10 cellular contexts compared by ENCODE assay signal in genomic region chr12:95653761-95654546, GRCh38.
A peak's percentile ranks its signal among the peaks of the same experiment; 100 is the strongest.
DNase-seq lines count a peak whose midpoint lies in the region; TF ChIP-seq lines count a peak whose summit lies in the region.
"Had no signal": no experiment of that assay in that cellular context is flagged by ENCODE, and none has a peak within 500 bp of the region (broad histone marks: within the 10 kb centered on the region; RNA-seq: fewer than 3 reads in every experiment).

No MANE protein-coding gene starts in this region.

- H3K9ac ChIP-seq in Karpas-422 (ENCODE audit: low read length) = no peak overlapping the region
- H3K9ac ChIP-seq in mammary epithelial cell (ENCODE audit: insufficient read depth, low read length) = no peak overlapping the region
- peak overlapping the region in 1 of 2 donors; percentile 11 for H3K9ac ChIP-seq in liver (ENCODE audit: low read depth in 1 of 2, low read length in 2 of 2)

- dilution Hi-C loops in mammary epithelial cell (cut with HindIII; ENCODE audit: low sequenced_read_pairs) = no loop called here

- TF ChIP-seq CTCF in AG09309 (IDR thresholded peaks at IDR 0.05; ENCODE audit: control insufficient read depth, insufficient read depth, low read depth, low read length, missing control alignments) = no peak
- no peak for TF ChIP-seq CTCF in mammary epithelial cell (conservative IDR thresholded peaks at IDR 0.05 in 1 of 2, IDR thresholded peaks at IDR 0.05 in 1 of 2; ENCODE audit: extremely low read depth in 1 of 2, insufficient read depth in 1 of 2, low read depth in 1 of 2, low read length in 2 of 2)
- TF ChIP-seq CTCF in liver (IDR thresholded peaks at IDR 0.05; ENCODE audit: low read depth, low read length, missing input control) = no peak
- no peak for TF ChIP-seq CTCF in thyroid gland (IDR thresholded peaks at IDR 0.05)

- no peaks in the 10 kb centered on the region for H4K20me1 ChIP-seq in Karpas-422 (ENCODE audit: insufficient read depth, low read depth, low read length)
- H4K20me1 ChIP-seq in mammary epithelial cell (ENCODE audit: insufficient read depth, low read length) = no peaks in the 10 kb centered on the region

- no peaks in the 10 kb centered on the region for H3K9me2 ChIP-seq in Karpas-422 (replicated peaks; ENCODE audit: insufficient read depth, low read length)

- intact Hi-C loops in mammary epithelial cell (cut with micrococcal nuclease) = loop anchor here (1.0 to 2.0 kb wide), 2 partner anchors 21 to 153 kb away; no protein-coding TSS in a partner anchor
- intact Hi-C loops in thyroid gland (cut with DNase I) = no loop called here
- intact Hi-C loops in posterior vena cava (cut with DNase I) = loop anchor here in 1 of 2 donors (1.0 kb wide), 1 partner anchor 46 kb away; no protein-coding TSS in a partner anchor

- H3K79me2 ChIP-seq in Karpas-422 (ENCODE audit: low read length) (no peaks in the 10 kb centered on the region), mammary epithelial cell (ENCODE audit: insufficient read depth, low read length) (no peaks in the 10 kb centered on the region)

- H3K9me3 ChIP-seq in Karpas-422 (ENCODE audit: low read length) (no peaks in the 10 kb centered on the region), mammary epithelial cell (replicated peaks; ENCODE audit: insufficient read depth, low read length) (no peaks in the 10 kb centered on the region), liver (ENCODE audit: control insufficient read depth in 4 of 4, low read length in 3 of 4) (no peaks in the 10 kb centered on the region), thyroid gland (no peaks in the 10 kb centered on the region)

- peak; percentile 62 to 66 for TF ChIP-seq RAD21 in liver (IDR thresholded peaks at IDR 0.05)

- no peaks in the 10 kb centered on the region for H3K36me3 ChIP-seq in Karpas-422 (ENCODE audit: insufficient read depth, low read length)
- no peaks in the 10 kb centered on the region for H3K36me3 ChIP-seq in mammary epithelial cell (ENCODE audit: insufficient read depth, low read length)
- no peaks in the 10 kb centered on the region for H3K36me3 ChIP-seq in liver (ENCODE audit: control insufficient read depth in 4 of 4, insufficient read depth in 3 of 4, low read depth in 1 of 4, low read length in 3 of 4)
- H3K36me3 ChIP-seq in thyroid gland = no peaks in the 10 kb centered on the region

- CTCF ChIA-PET in mammary epithelial cell (lab: Charles Lee; ENCODE audit: low non-redundant PET) = no interaction called here

- H3K27me3 ChIP-seq in Karpas-422 (ENCODE audit: low read length) = no peaks in the 10 kb centered on the region
- no peaks in the 10 kb centered on the region for H3K27me3 ChIP-seq in mammary epithelial cell (ENCODE audit: insufficient read depth, low read length)
- no peaks in the 10 kb centered on the region for H3K27me3 ChIP-seq in liver (ENCODE audit: control insufficient read depth in 4 of 4, insufficient read depth in 4 of 4, low read length in 3 of 4)
- H3K27me3 ChIP-seq in thyroid gland = no peaks in the 10 kb centered on the region

- in situ Hi-C loops in mammary epithelial cell (cut with MboI; ENCODE audit: low sequenced_read_pairs in 2 of 2) = no loop called here

- H3K4me1 ChIP-seq in Karpas-422 (ENCODE audit: low read length) (no peaks in the 10 kb centered on the region), mammary epithelial cell (ENCODE audit: insufficient read depth, low read length) (peaks cover 22% of the 10 kb centered on the region), liver (ENCODE audit: control insufficient read depth in 4 of 4, insufficient read depth in 4 of 4, low read length in 3 of 4) (peaks cover 0 to 8% (median 2%) of the 10 kb centered on the region in 4 donors), thyroid gland (no peaks in the 10 kb centered on the region)

- no peak overlapping the region for H3K27ac ChIP-seq in Karpas-422 (ENCODE audit: low read length)
- peak overlapping the region; percentile 80 for H3K27ac ChIP-seq in mammary epithelial cell (ENCODE audit: insufficient read depth, low read depth, low read length)
- peak overlapping the region; percentile 63 to 79 for H3K27ac ChIP-seq in liver (ENCODE audit: low read depth in 1 of 2, low read length in 2 of 2)
- H3K27ac ChIP-seq in thyroid gland = no peak overlapping the region

- WGBS in mammary epithelial cell (ENCODE audit: low coverage, missing lambda C conversion rate) = 68% methylated on average over 9 of the region's 9 CpGs
- 50% methylated on average over 9 of the region's 9 CpGs for WGBS in liver
- WGBS in thyroid gland, 2 donors = 70 to 72% methylated on average over 9 of the region's 9 CpGs

- H3K4me3 ChIP-seq in AG09309 (ENCODE audit: control insufficient read depth, low read depth, low read length) (no peak overlapping the region), Karpas-422 (ENCODE audit: low read length) (no peak overlapping the region), mammary epithelial cell (replicated peaks in 1 of 3; ENCODE audit: insufficient read depth in 1 of 3, low read depth in 2 of 3, low read length in 3 of 3) (no peak overlapping the region), liver (ENCODE audit: low read depth in 1 of 3, low read length in 3 of 3) (no peak overlapping the region), thyroid gland (replicated peaks in 1 of 3) (no peak overlapping the region)

- H3K4me2 ChIP-seq in Karpas-422 (ENCODE audit: low read depth, low read length, poor library complexity, severe bottlenecking) = no peak overlapping the region
- no peak overlapping the region for H3K4me2 ChIP-seq in mammary epithelial cell (ENCODE audit: insufficient read depth, low read depth, low read length)

- DNase-seq in AG09309 (ENCODE audit: low read depth) (peak; percentile 86), Karpas-422 (peak; percentile 60), mammary epithelial cell (peak; percentile 93), NCI-H2196 treated with DMSO at 0.1 percent for 48 hours (lab: John Stamatoyannopoulos, UW; ENCODE audit: unreplicated experiment) (no peak), thyroid gland (no peak), posterior vena cava (ENCODE audit: low spot score) (no peak), kidney glomerular epithelial cell (lab: John Stamatoyannopoulos, UW) (no peak)
- DNase-seq: H9, NCI-H446 had no signal

- TSS peak; percentile 81 for BruUV-seq in mammary epithelial cell (replicated peaks; lab: Mats Ljungman, UMichigan)

- H2AFZ ChIP-seq in Karpas-422 (ENCODE audit: low read length) (no peak overlapping the region), mammary epithelial cell (ENCODE audit: low read depth, low read length) (no peak overlapping the region)

- no peak for TF ChIP-seq POLR2A in thyroid gland (IDR thresholded peaks at IDR 0.05)

TF ChIP-seq in liver, 16 proteins besides CTCF, POLR2A, EP300 and RAD21 (continues in another document):
- peak; percentile 75 for TF ChIP-seq MAX (IDR thresholded peaks at IDR 0.05)
- TF ChIP-seq YY1 (IDR thresholded peaks at IDR 0.05) = peak; percentile 14
- peak; percentile 97 for TF ChIP-seq SP1 (IDR thresholded peaks at IDR 0.05)
- peak; percentile 48 for TF ChIP-seq HNF4G (IDR thresholded peaks at IDR 0.05)
- TF ChIP-seq RXRA (IDR thresholded peaks at IDR 0.05) = peak; percentile 97 to 98
- TF ChIP-seq GABPA (IDR thresholded peaks at IDR 0.05 in 1 of 2, conservative IDR thresholded peaks at IDR 0.05 in 1 of 2) = peak in 1 of 2 donors; percentile 53
- peak; percentile 75 for TF ChIP-seq NR2F2 (IDR thresholded peaks at IDR 0.05)
- peak; percentile 86 to 93 for TF ChIP-seq EGR1 (IDR thresholded peaks at IDR 0.05; ENCODE audit: low read depth in 2 of 2)
- peak; percentile 86 to 87 for TF ChIP-seq HNF4A (conservative IDR thresholded peaks at IDR 0.05)
- peak; percentile 77 for TF ChIP-seq REST (IDR thresholded peaks at IDR 0.05)
- peak; percentile 99 for TF ChIP-seq JUND (IDR thresholded peaks at IDR 0.05)
- TF ChIP-seq FOXA2 (IDR thresholded peaks at IDR 0.05) = peak; percentile 76
- no peak for TF ChIP-seq TAF1 (conservative IDR thresholded peaks at IDR 0.05)

Comparison
In these comparisons a context has a peak if more than half of its experiments do, and no peak if none do; other contexts are left out.
1. DNase-seq: peak in AG09309 (single experiment), Karpas-422 (single experiment) and mammary epithelial cell (single experiment); none in NCI-H2196 treated with DMSO at 0.1 percent for 48 hours (single experiment), thyroid gland (0 of 2), posterior vena cava (single experiment) and kidney glomerular epithelial cell (single experiment).
2. H3K27ac ChIP-seq: peak in mammary epithelial cell (single experiment) and liver (2 of 2); none in Karpas-422 (single experiment) and thyroid gland (0 of 3).